Comparison of ENCODE assay signal across 19 cellular contexts in the genomic region with DNA sequence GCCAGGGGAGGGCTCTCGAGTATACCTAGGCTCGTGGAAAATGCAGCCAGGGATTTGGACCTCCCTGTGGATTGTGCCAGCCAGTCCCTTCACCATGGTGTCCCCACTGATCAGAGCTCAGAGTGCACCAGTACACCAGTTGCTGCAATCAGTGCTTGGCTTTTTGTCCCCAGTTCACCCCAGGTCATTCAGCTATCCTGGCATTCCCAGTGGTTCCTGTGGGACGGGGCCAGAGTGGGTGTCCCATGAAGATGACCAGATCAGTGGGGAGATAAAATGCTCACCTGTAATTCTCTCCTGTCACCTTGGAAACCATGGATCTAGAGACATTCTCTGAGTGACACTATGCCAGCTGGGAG. TPM values are rescaled to one million over a fixed set of nuclear protein-coding genes. Genes with fewer than 3 reads are reported as not detected.
"Had no signal": no experiment of that assay in that cellular context is flagged by ENCODE, and none has a peak within 500 bp of the region (broad histone marks: within the 10 kb centered on the region; RNA-seq: fewer than 3 reads in every experiment).

No MANE protein-coding gene starts in this region.

- DNase-seq: activated CD4-positive, alpha-beta T cell treated with anti-CD3 and anti-CD28 coated beads, Interleukin-2, amount 10 ng/mL, durations not matched to agents 7 days and 5 days; activated CD8-positive, alpha-beta T cell treated with anti-CD3 and anti-CD28 coated beads, Interleukin-2, amount 10 ng/mL, durations not matched to agents 7 days and 5 days; activated naive CD4-positive, alpha-beta T cell treated with Interleukin-2 at 50 U/mL for 16 hours; activated naive CD8-positive, alpha-beta T cell treated with anti-CD3 and anti-CD28 coated beads, Interleukin-2, amount 10 ng/mL, durations not matched to agents 7 days and 5 days; activated T-cell treated with anti-CD3 and anti-CD28 coated beads, Interleukin-2, amount 50 U/mL, for 4 hours; amygdala; colonic mucosa; glutamatergic neuron; hypothalamus; occipital lobe; small intestine; stimulated activated CD4-positive, alpha-beta T cell treated with anti-CD3 and anti-CD28 coated beads, Interleukin-2, amount 100 ng/mL, for 24 hours; stomach had no signal

- ATAC-seq: activated CD8-positive, alpha-beta T cell treated with anti-CD3 and anti-CD28 coated beads, Interleukin-2, amount 10 ng/mL, durations not matched to agents 7 days and 5 days; sciatic nerve had no signal

RNA-seq across cellular contexts. Expression of a gene that starts 23.8 kb away (rescaled TPM):
- total RNA-seq: activated CD4-positive, alpha-beta T cell treated with anti-CD3 and anti-CD28 coated beads, Interleukin-2, amount 10 ng/mL, durations not matched to agents 7 days and 5 days; activated CD8-positive, alpha-beta T cell treated with anti-CD3 and anti-CD28 coated beads, Interleukin-2, amount 10 ng/mL, durations not matched to agents 7 days and 5 days; activated naive CD8-positive, alpha-beta T cell treated with anti-CD3 and anti-CD28 coated beads, Interleukin-2, amount 10 ng/mL, durations not matched to agents 7 days and 5 days; activated T-cell treated with anti-CD3 and anti-CD28 coated beads, Interleukin-2, amount 50 U/mL, for 4 hours; bronchial epithelial cell; colonic mucosa; esophagus muscularis mucosa; neural crest cell; occipital lobe; sciatic nerve; suprapubic skin; tibial nerve had no signal
